Comparison of ENCODE assay signal across 11 cellular contexts in the genomic region with DNA sequence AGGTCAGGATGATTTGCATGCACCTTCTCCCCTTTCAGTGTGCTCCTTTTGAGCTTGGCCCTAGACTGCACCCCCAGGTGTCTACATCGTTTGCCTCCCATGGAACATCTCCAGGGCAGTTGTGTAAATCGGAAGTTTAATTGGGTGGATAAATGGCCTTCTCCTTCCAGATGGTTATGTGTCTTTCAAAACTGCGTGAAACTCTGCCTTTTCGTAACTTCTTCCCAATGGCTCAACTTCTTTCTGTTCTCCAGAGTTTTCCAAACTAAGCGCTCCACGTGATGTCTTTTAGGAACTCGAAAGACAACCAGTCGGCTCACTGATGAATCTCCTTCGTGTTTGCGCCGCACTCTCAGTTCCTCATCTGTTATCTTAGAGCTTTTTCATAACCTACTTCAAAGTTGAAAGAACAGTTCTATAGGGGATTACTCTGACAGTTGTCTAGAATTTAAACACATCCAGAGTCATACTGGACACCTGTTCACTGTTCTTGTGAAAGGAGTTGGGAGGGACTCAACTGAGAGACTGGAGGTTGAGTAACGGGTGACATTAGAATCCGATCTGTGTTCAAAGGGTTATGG. TPM values are rescaled to one million over a fixed set of nuclear protein-coding genes. Genes with fewer than 3 reads are reported as not detected.
DNase-seq lines count a peak whose midpoint lies in the region; ATAC-seq and TF ChIP-seq lines count a peak whose summit lies in the region.
"Had no signal": no experiment of that assay in that cellular context is flagged by ENCODE, and none has a peak within 500 bp of the region (broad histone marks: within the 10 kb centered on the region; RNA-seq: fewer than 3 reads in every experiment).

No MANE protein-coding gene starts in this region.

- peaks cover 27% of the 10 kb centered on the region for H3K4me1 ChIP-seq in BE2C
- no peaks in the 10 kb centered on the region for H3K4me1 ChIP-seq in mucosa of descending colon (ENCODE audit: low read depth)
- H3K4me1 ChIP-seq: SJCRH30 had no signal

- peak overlapping the region; percentile 59 for H3K4me3 Mint-ChIP-seq in MCF 10A (ENCODE audit: unreplicated experiment)
- peak overlapping the region in 6 of 10 donors; percentile 0 to 62 (median 42) for H3K4me3 Mint-ChIP-seq in naive thymus-derived CD8-positive, alpha-beta T cell
- H3K4me3 Mint-ChIP-seq: activated naive CD8-positive, alpha-beta T cell treated with anti-CD3 and anti-CD28 coated beads, Interleukin-2, amount 50 U/mL, for 24 hours had no signal

- no peaks in the 10 kb centered on the region for H3K36me3 Mint-ChIP-seq in MCF 10A (ENCODE audit: insufficient read depth, unreplicated experiment)
- peaks cover 0 to 12% (median 0%) of the 10 kb centered on the region in 3 donors for H3K36me3 Mint-ChIP-seq in naive thymus-derived CD8-positive, alpha-beta T cell

- H3K27ac Mint-ChIP-seq in MCF 10A (ENCODE audit: low read depth, unreplicated experiment) = no peak overlapping the region
- H3K27ac Mint-ChIP-seq in naive thymus-derived CD8-positive, alpha-beta T cell = no peak overlapping the region
- H3K27ac Mint-ChIP-seq: activated naive CD8-positive, alpha-beta T cell treated with anti-CD3 and anti-CD28 coated beads, Interleukin-2, amount 50 U/mL, for 24 hours had no signal

- no peaks in the 10 kb centered on the region for H3K4me1 Mint-ChIP-seq in MCF 10A (ENCODE audit: insufficient read depth, unreplicated experiment)
- peaks cover 2 to 12% (median 7%) of the 10 kb centered on the region in 4 donors for H3K4me1 Mint-ChIP-seq in naive thymus-derived CD8-positive, alpha-beta T cell

- H3K27me3 ChIP-seq in BE2C = no peaks in the 10 kb centered on the region
- H3K27me3 ChIP-seq: SJCRH30 had no signal

- intact Hi-C loops in MCF 10A (cut with micrococcal nuclease) = no loop called here
- intact Hi-C loops in mucosa of descending colon (cut with DNase I, micrococcal nuclease) = no loop called here

- TF ChIP-seq CTCF in BE2C (IDR thresholded peaks at IDR 0.05; ENCODE audit: low read depth, low read length) = no peak
- TF ChIP-seq CTCF in MCF 10A (IDR thresholded peaks at IDR 0.05; ENCODE audit: unreplicated experiment) = no peak
- no peak for TF ChIP-seq CTCF in mucosa of descending colon (IDR thresholded peaks at IDR 0.05)

- H3K9me3 Mint-ChIP-seq in MCF 10A (ENCODE audit: unreplicated experiment) = no peaks in the 10 kb centered on the region
- peaks cover 0 to 9% (median 2%) of the 10 kb centered on the region in 9 donors for H3K9me3 Mint-ChIP-seq in naive thymus-derived CD8-positive, alpha-beta T cell
- H3K9me3 Mint-ChIP-seq: activated naive CD8-positive, alpha-beta T cell treated with anti-CD3 and anti-CD28 coated beads, Interleukin-2, amount 50 U/mL, for 24 hours had no signal

- CTCF ChIA-PET in MCF 10A (lab: Yijun Ruan, JAX) = interaction anchor here (0.5 to 2.3 kb wide), 10 partner anchors 14 to 390 kb away, joined by 3 to 11 read pairs (median 3); no protein-coding TSS in a partner anchor

- H3K4me3 ChIP-seq in BE2C (ENCODE audit: low read depth, low read length) (peak overlapping the region; percentile 99), mucosa of descending colon (no peak overlapping the region)
- H3K4me3 ChIP-seq: SJCRH30 had no signal

- BruUV-seq in MCF 10A (replicated peaks; lab: Mats Ljungman, UMichigan) = no TSS peak

- POLR2A ChIA-PET in MCF 10A (lab: Yijun Ruan, JAX) = no interaction called here
- POLR2A ChIA-PET in naive thymus-derived CD8-positive, alpha-beta T cell (lab: Charles Lee) = no interaction called here

- H3K36me3 ChIP-seq in BE2C (peaks cover 36% of the 10 kb centered on the region), mucosa of descending colon (ENCODE audit: low read depth) (no peaks in the 10 kb centered on the region)
- H3K36me3 ChIP-seq: SJCRH30 had no signal

- no peak for DNase-seq in BE2C
- DNase-seq in MCF 10A (ENCODE audit: unreplicated experiment) = no peak
- DNase-seq in naive thymus-derived CD8-positive, alpha-beta T cell = no peak
- DNase-seq in mucosa of descending colon = no peak
- DNase-seq in iPS-NIHi7 (ENCODE audit: extremely low spot score) = no peak
- DNase-seq in stimulated activated CD8-positive, alpha-beta memory T cell treated with anti-CD3 and anti-CD28 coated beads, Interleukin-4, amount 100 ng/mL, for 48 hours = no peak
- DNase-seq: DND-41, SJCRH30 had no signal

- peak; percentile 67 for ATAC-seq in HG02678 (IDR thresholded peaks at IDR 0.05; ENCODE audit: unreplicated experiment)
- ATAC-seq in naive thymus-derived CD8-positive, alpha-beta T cell = no peak
- no peak for ATAC-seq in HG03571 (IDR thresholded peaks at IDR 0.05; ENCODE audit: unreplicated experiment)
- no peak for ATAC-seq in mucosa of descending colon

- H3K9me3 ChIP-seq in BE2C (no peaks in the 10 kb centered on the region), mucosa of descending colon (no peaks in the 10 kb centered on the region)
- H3K9me3 ChIP-seq: SJCRH30 had no signal

- H3K27me3 Mint-ChIP-seq in MCF 10A (ENCODE audit: insufficient read depth, unreplicated experiment) = peaks cover 47% of the 10 kb centered on the region
- peaks cover 28 to 46% (median 36%) of the 10 kb centered on the region in 5 donors for H3K27me3 Mint-ChIP-seq in naive thymus-derived CD8-positive, alpha-beta T cell

RNA-seq across cellular contexts. Expression of gene ADAMTS19, which starts 1.8 kb away (rescaled TPM):
- 27.5 TPM for polyA plus RNA-seq in BE2C (2012; ENCODE audit: insufficient read depth, insufficient read length, low read depth)
- not detected in 2 replicates for total RNA-seq in MCF 10A (2022)
- total RNA-seq in naive thymus-derived CD8-positive, alpha-beta T cell = not detected
- not detected for polyA plus RNA-seq in naive thymus-derived CD8-positive, alpha-beta T cell
- total RNA-seq in mucosa of descending colon = 1 to 10 TPM in 1 of 3 donors, under 1 TPM in 2; 0.12 to 1.6 (median 0.75) TPM
